Comparison of ENCODE assay signal across 11 cellular contexts in the genomic region with DNA sequence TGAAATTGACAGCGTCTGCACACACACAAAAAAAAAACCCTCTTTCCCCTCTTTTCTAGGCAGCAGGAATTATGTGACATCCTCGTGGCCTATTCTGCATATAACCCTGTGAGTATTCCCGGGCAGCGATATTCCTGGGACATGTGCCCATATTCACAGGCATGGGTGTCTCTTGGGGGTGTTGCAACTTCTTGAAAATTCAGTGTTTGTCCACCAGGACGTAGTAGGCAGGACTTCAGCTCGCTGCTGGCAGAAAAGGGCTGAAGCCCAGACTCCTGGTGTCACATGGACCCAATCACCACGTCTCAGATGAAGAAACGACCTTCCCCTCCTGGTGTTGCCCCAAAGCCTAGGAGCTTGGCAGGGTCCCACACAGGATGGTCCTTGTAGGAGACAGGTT. TPM values are rescaled to one million over a fixed set of nuclear protein-coding genes. Genes with fewer than 3 reads are reported as not detected.
DNase-seq lines count a peak whose midpoint lies in the region; ATAC-seq, FAIRE-seq and TF ChIP-seq lines count a peak whose summit lies in the region.
"Not testable (repeated sequence)": the region's sequence is repeated elsewhere in the genome, so short reads cannot be mapped to it uniquely, and the experiment has no call there.
"Had no signal": no experiment of that assay in that cellular context is flagged by ENCODE, and none has a peak within 500 bp of the region (broad histone marks: within the 10 kb centered on the region; RNA-seq: fewer than 3 reads in every experiment).

No MANE protein-coding gene starts in this region.

- H3K79me2 ChIP-seq in PC-3 (ENCODE audit: low read length), result not testable (repeated sequence)

- not testable (repeated sequence) for H3K4me3 Mint-ChIP-seq in chondrocyte (ENCODE audit: unreplicated experiment)

- H4K20me1 ChIP-seq in PC-3 (ENCODE audit: low read length), result not testable (repeated sequence)

- not testable (repeated sequence) for DNase-seq in A549 (ENCODE audit: low read depth in 1 of 2, low spot score in 1 of 2); chondrocyte (ENCODE audit: low spot score); sciatic nerve (ENCODE audit: low spot score); urothelium cell line (ENCODE audit: low spot score)
- DNase-seq in GM03348 (ENCODE audit: low spot score) (peak; percentile 10), PC-3 (peak; percentile 11), fibroblast of mammary gland (ENCODE audit: low read depth) (peak; percentile 37), islet precursor cell (peak; percentile 43)

- H3K4me1 ChIP-seq in A549; PC-3 (ENCODE audit: insufficient read depth, low read length): not testable (repeated sequence)

- peak; percentile 18 for FAIRE-seq in A549 (lab: Jason Lieb, UNC)
- FAIRE-seq in urothelium cell line (lab: Jason Lieb, UNC), result peak; percentile 17

- H3K4me1 Mint-ChIP-seq in chondrocyte (ENCODE audit: low read depth), result not testable (repeated sequence)

- not testable (repeated sequence) for H3K27ac Mint-ChIP-seq in chondrocyte (ENCODE audit: unreplicated experiment)

- not testable (repeated sequence) for TF ChIP-seq CTCF in A549 (IDR thresholded peaks at IDR 0.05); PC-3 (conservative IDR thresholded peaks at IDR 0.05; ENCODE audit: low read depth, low read length); fibroblast of mammary gland (conservative IDR thresholded peaks at IDR 0.05; ENCODE audit: control insufficient read depth, insufficient read depth, low read depth, low read length)
- peak; percentile 35 for TF ChIP-seq CTCF in chondrocyte (IDR thresholded peaks at IDR 0.05)

- not testable (repeated sequence) for TF ChIP-seq EP300 in A549 (IDR thresholded peaks at IDR 0.05)

- TF ChIP-seq POLR2A in A549 (IDR thresholded peaks at IDR 0.05; ENCODE audit: low read length), result not testable (repeated sequence)

- H3K4me2 ChIP-seq in A549; PC-3 (ENCODE audit: low read length): not testable (repeated sequence)

- H3K9me2 ChIP-seq in PC-3 (replicated peaks; ENCODE audit: low read length), result not testable (repeated sequence)

- CTCF ChIA-PET in A549 (lab: Yijun Ruan, JAX); PC-3 (lab: Charles Lee): not testable (repeated sequence)

- WGBS in A549 (ENCODE audit: missing lambda C conversion rate), result 35% methylated on average over 8 of the region's 8 CpGs

- not testable (repeated sequence) for H3K27ac ChIP-seq in A549; PC-3 (ENCODE audit: low read length)

- H3K4me3 ChIP-seq in A549; PC-3 (ENCODE audit: low read length); fibroblast of mammary gland (ENCODE audit: control insufficient read depth, low read depth, low read length): not testable (repeated sequence)

- POLR2A ChIA-PET in A549 (lab: Yijun Ruan, JAX); PC-3 (lab: Charles Lee; ENCODE audit: unreplicated experiment): not testable (repeated sequence)

- not testable (repeated sequence) for TF ChIP-seq RAD21 in A549 (conservative IDR thresholded peaks at IDR 0.05 in 1 of 2, IDR thresholded peaks at IDR 0.05 in 1 of 2)

- H3K9ac ChIP-seq in PC-3 (ENCODE audit: low read length), result not testable (repeated sequence)

- not testable (repeated sequence) for H3K27me3 ChIP-seq in PC-3 (ENCODE audit: low read length)

- intact Hi-C loops in PC-3 (cut with micrococcal nuclease); sciatic nerve (cut with DNase I): not testable (repeated sequence)

- H3K36me3 ChIP-seq in PC-3 (ENCODE audit: low read depth, low read length), result not testable (repeated sequence)

- H3K27me3 Mint-ChIP-seq in chondrocyte (ENCODE audit: low read depth), result not testable (repeated sequence)

- H3K36me3 Mint-ChIP-seq in chondrocyte (ENCODE audit: low read depth), result not testable (repeated sequence)

- not testable (repeated sequence) for H3K9me3 ChIP-seq in A549; PC-3 (ENCODE audit: low read length)

- not testable (repeated sequence) for H3K9me3 Mint-ChIP-seq in chondrocyte (ENCODE audit: low read depth)

- H2AFZ ChIP-seq in PC-3 (ENCODE audit: low read length), result not testable (repeated sequence)

- BruUV-seq in PC-3 (replicated peaks; lab: Mats Ljungman, UMichigan), result not testable (repeated sequence)

- H3F3A ChIP-seq in PC-3 (ENCODE audit: low read length, unreplicated experiment), result not testable (repeated sequence)

- peak in 1 of 2 experiments; percentile 57; a peak in 3 of 6 replicates for ATAC-seq in A549
- ATAC-seq in PC-3, result not testable (repeated sequence)
- peak; percentile 43 for ATAC-seq in sciatic nerve

RNA-seq across cellular contexts. Expression of a gene that starts 8.0 kb away (rescaled TPM):
- 0.16 and 0.17 TPM in 2 replicates for polyA plus RNA-seq in A549 (2011; rRNA removed)
- polyA plus RNA-seq in A549 (2012; cell fraction: cytosol; rRNA removed), result 0.03 and 0.04 TPM in 2 replicates
- 0.60 and 0.74 TPM in 2 replicates for polyA plus RNA-seq in A549 (2012; cell fraction: nucleus; rRNA removed)
- polyA plus RNA-seq in A549 (2017; fragmentation: RNase III; extraction: RNeasy Plus Mini Kit Qiagen cat#74134 plus additional on column Dnase treatment), result 0.07 to 0.18 TPM (median 0.08 TPM) in 3 replicates
- 1.1 and 1.2 TPM in 2 replicates for polyA minus RNA-seq in A549 (2011; rRNA and poly(A)+ RNA removed)
- total RNA-seq in PC-3 (2014; rRNA removed), result not detected in 2 replicates
- total RNA-seq in chondrocyte, result 0.28 to 1.1 TPM in 2 of 3 replicates, not detected in the other
- total RNA-seq in sciatic nerve, result 0.27 TPM
- total RNA-seq: A172, GM12878 had no signal
- polyA plus RNA-seq: CD14-positive monocyte had no signal

RNA-seq across cellular contexts. Expression of a gene that starts 40.5 kb away (rescaled TPM):
- polyA plus RNA-seq in A549 (2011; rRNA removed) (40.5 and 49.6 TPM in 2 replicates), A549 (2017; fragmentation: RNase III; extraction: RNeasy Plus Mini Kit Qiagen cat#74134 plus additional on column Dnase treatment) (34.4 to 43.8 TPM (median 43.4 TPM) in 3 replicates)
- 21.3 and 25.7 TPM in 2 replicates for polyA plus RNA-seq in A549 (2012; cell fraction: cytosol; rRNA removed)
- 8.8 and 10.7 TPM in 2 replicates for polyA plus RNA-seq in A549 (2012; cell fraction: nucleus; rRNA removed)
- polyA minus RNA-seq in A549 (2011; rRNA and poly(A)+ RNA removed), result 21.2 and 27.1 TPM in 2 replicates
- total RNA-seq in PC-3 (2014; rRNA removed) (49.6 and 94.1 TPM in 2 replicates), chondrocyte (33.6 to 38.2 TPM (median 35.0 TPM) in 3 replicates), sciatic nerve (20.1 TPM)

RNA-seq across cellular contexts. Expression of a gene that starts 55.9 kb away (rescaled TPM):
- polyA plus RNA-seq in A549 (2011; rRNA removed), result 275 and 301 TPM in 2 replicates
- 218 and 250 TPM in 2 replicates for polyA plus RNA-seq in A549 (2012; cell fraction: cytosol; rRNA removed)
- polyA plus RNA-seq in A549 (2012; cell fraction: nucleus; rRNA removed), result 179 and 219 TPM in 2 replicates
- 293 to 322 TPM (median 297 TPM) in 3 replicates for polyA plus RNA-seq in A549 (2017; fragmentation: RNase III; extraction: RNeasy Plus Mini Kit Qiagen cat#74134 plus additional on column Dnase treatment)
- 352 and 361 TPM in 2 replicates for polyA minus RNA-seq in A549 (2011; rRNA and poly(A)+ RNA removed)
- 76.2 and 76.6 TPM in 2 replicates for total RNA-seq in PC-3 (2014; rRNA removed)
- 25.5 to 34.2 TPM (median 32.4 TPM) in 3 replicates for total RNA-seq in chondrocyte
- total RNA-seq in sciatic nerve, result 17.3 TPM
